Comparison of ENCODE assay signal across 1 cellular context in genomic region chr5:150394912-150395689, GRCh38.
TF ChIP-seq lines count a peak whose summit lies in the region.

No MANE protein-coding gene starts in this region.

TF ChIP-seq in HepG2, 621 proteins besides CTCF, POLR2A, EP300 and RAD21:
- TF ChIP-seq PCBP1 (IDR thresholded peaks at IDR 0.05; ENCODE audit: borderline replicate concordance, low read depth, low read length) (no peak), AGO2 (optimal IDR thresholded peaks at IDR 0.05; ENCODE audit: low read depth, low read length) (peak; percentile 38), ZNF24 (IDR thresholded peaks at IDR 0.05) (no peak), ZNF207 (IDR thresholded peaks at IDR 0.05; ENCODE audit: borderline replicate concordance) (no peak), RBM22 (optimal IDR thresholded peaks at IDR 0.05; ENCODE audit: low read length) (peak; percentile 12), ZNF558 (CRISPR knock-in tag; IDR thresholded peaks at IDR 0.05; ENCODE audit: borderline replicate concordance) (no peak), PPARG (CRISPR knock-in tag; conservative IDR thresholded peaks at IDR 0.05) (no peak), STAG1 (CRISPR knock-in tag; IDR thresholded peaks at IDR 0.05) (peak; percentile 46), HOXA5 (CRISPR knock-in tag; IDR thresholded peaks at IDR 0.05) (no peak)
TF ChIP-seq in HepG2: peak in this region for 3.
